ENCODE assay signal across 38 cellular contexts in genomic region chr12:9597365-9597764, GRCh38. TPM values are rescaled to one million over a fixed set of nuclear protein-coding genes. Genes with fewer than 3 reads are reported as not detected.
"Had no signal": no experiment of that assay in that cellular context is flagged by ENCODE, and none has a peak within 500 bp of the region (broad histone marks: within the 10 kb centered on the region; RNA-seq: fewer than 3 reads in every experiment).

No MANE protein-coding gene starts in this region.

- H3K27ac ChIP-seq: ascending aorta, cardiac muscle cell, VCaP had no signal

- H3K27me3 Mint-ChIP-seq: activated B cell treated with CpG ODN at 0.5 μM for 24 hours; activated CD4-positive, alpha-beta memory T cell treated with anti-CD3 and anti-CD28 coated beads for 36 hours; activated CD8-positive, alpha-beta T cell treated with anti-CD3 and anti-CD28 coated beads for 36 hours; activated naive CD8-positive, alpha-beta T cell treated with anti-CD3 and anti-CD28 coated beads, Interleukin-2, amount 10 ng/mL, durations not matched to agents 7 days and 5 days; activated naive CD8-positive, alpha-beta T cell treated with anti-CD3 and anti-CD28 coated beads, Interleukin-2, amount 50 U/mL, for 24 hours; activated T-helper 17 cell treated with anti-CD3 and anti-CD28 coated beads, Interleukin-2, amount 50 U/mL, for 72 hours; brain; central memory CD8-positive, alpha-beta T cell had no signal

- H3K36me3 Mint-ChIP-seq: activated CD4-positive, alpha-beta memory T cell treated with anti-CD3 and anti-CD28 coated beads for 36 hours; activated naive CD4-positive, alpha-beta T cell treated with anti-CD3 and anti-CD28 coated beads, Interleukin-2, amount 50 U/mL, for 72 hours; brain had no signal

- H3K4me1 Mint-ChIP-seq: activated B cell treated with CpG ODN at 0.5 μM for 24 hours; activated CD4-positive, alpha-beta T cell treated with anti-CD3 and anti-CD28 coated beads, Interleukin-2, amount 10 ng/mL, durations not matched to agents 24 days and 14 days; activated naive CD8-positive, alpha-beta T cell treated with anti-CD3 and anti-CD28 coated beads, Interleukin-2, amount 10 ng/mL, durations not matched to agents 7 days and 5 days; activated naive CD8-positive, alpha-beta T cell treated with anti-CD3 and anti-CD28 coated beads, Interleukin-2, amount 50 U/mL, for 24 hours; brain; central memory CD8-positive, alpha-beta T cell had no signal

- H3K27me3 ChIP-seq: ascending aorta, cardiac muscle cell had no signal

- H3K4me3 ChIP-seq: ascending aorta, cardiac muscle cell had no signal

- H3K36me3 ChIP-seq: ascending aorta, cardiac muscle cell had no signal

- H3K27ac Mint-ChIP-seq: activated B cell treated with CpG ODN at 0.5 μM for 24 hours; activated CD4-positive, alpha-beta memory T cell treated with anti-CD3 and anti-CD28 coated beads for 36 hours; activated CD4-positive, alpha-beta T cell treated with anti-CD3 and anti-CD28 coated beads, Interleukin-2, amount 10 ng/mL, durations not matched to agents 24 days and 14 days; activated CD8-positive, alpha-beta T cell treated with anti-CD3 and anti-CD28 coated beads for 36 hours; activated naive CD4-positive, alpha-beta T cell treated with anti-CD3 and anti-CD28 coated beads for 36 hours; activated naive CD4-positive, alpha-beta T cell treated with anti-CD3 and anti-CD28 coated beads, Interleukin-2, amount 50 U/mL, for 72 hours; activated naive CD8-positive, alpha-beta T cell treated with anti-CD3 and anti-CD28 coated beads, Interleukin-2, amount 10 ng/mL, durations not matched to agents 7 days and 5 days; activated naive CD8-positive, alpha-beta T cell treated with anti-CD3 and anti-CD28 coated beads, Interleukin-2, amount 50 U/mL, for 24 hours; activated T-cell treated with anti-CD3 and anti-CD28 coated beads, Interleukin-2, amount 50 U/mL, for 72 hours; activated T-helper 1 cell treated with anti-CD3 and anti-CD28 coated beads, Interleukin-12 subunit alpha, Interleukin-12 subunit beta, Interleukin-2, Interleukin-4 antibody, amounts not matched to agents 30 ng/mL and 10 ng/mL and 1 ng/mL, durations not matched to agents 14 hours and 24 hours and 36 hours; activated T-helper 17 cell treated with anti-CD3 and anti-CD28 coated beads, Interleukin-2, amount 50 U/mL, for 72 hours; brain; T-helper 1 cell treated with Interleukin-12 subunit alpha and Interleukin-12 subunit beta and Interleukin-4 antibody, amounts not matched to agents 30 μg/mL and 1 μg/mL, for 36 hours; T-helper 2 cell treated with Interferon-gamma antibody and Interleukin-4, amounts not matched to agents 5 μg/mL and 100 μg/mL, for 36 hours had no signal

- H3K9me3 ChIP-seq: ascending aorta had no signal

- H3K4me1 ChIP-seq: ascending aorta had no signal

- H3K9me3 Mint-ChIP-seq: activated B cell treated with CpG ODN at 0.5 μM for 24 hours; activated CD4-positive, alpha-beta memory T cell treated with anti-CD3 and anti-CD28 coated beads for 36 hours; activated CD4-positive, alpha-beta T cell treated with anti-CD3 and anti-CD28 coated beads, Interleukin-2, amount 10 ng/mL, durations not matched to agents 24 days and 14 days; activated CD8-positive, alpha-beta T cell treated with anti-CD3 and anti-CD28 coated beads for 36 hours; activated naive CD4-positive, alpha-beta T cell treated with anti-CD3 and anti-CD28 coated beads for 36 hours; activated naive CD4-positive, alpha-beta T cell treated with anti-CD3 and anti-CD28 coated beads, Interleukin-2, amount 50 U/mL, for 72 hours; activated naive CD8-positive, alpha-beta T cell treated with anti-CD3 and anti-CD28 coated beads, Interleukin-2, amount 10 ng/mL, durations not matched to agents 7 days and 5 days; activated naive CD8-positive, alpha-beta T cell treated with anti-CD3 and anti-CD28 coated beads, Interleukin-2, amount 50 U/mL, for 24 hours; activated T-helper 1 cell treated with anti-CD3 and anti-CD28 coated beads, Interleukin-12 subunit alpha, Interleukin-12 subunit beta, Interleukin-2, Interleukin-4 antibody, amounts not matched to agents 30 ng/mL and 10 ng/mL and 1 ng/mL, durations not matched to agents 14 hours and 24 hours and 36 hours; activated T-helper 17 cell treated with anti-CD3 and anti-CD28 coated beads, Interleukin-2, amount 50 U/mL, for 72 hours; brain; central memory CD8-positive, alpha-beta T cell; T-helper 1 cell treated with Interleukin-12 subunit alpha and Interleukin-12 subunit beta and Interleukin-4 antibody, amounts not matched to agents 30 μg/mL and 1 μg/mL, for 36 hours; T-helper 2 cell treated with Interferon-gamma antibody and Interleukin-4, amounts not matched to agents 5 μg/mL and 100 μg/mL, for 36 hours had no signal

- H3K4me3 Mint-ChIP-seq: activated B cell treated with CpG ODN at 0.5 μM for 24 hours; activated CD4-positive, alpha-beta memory T cell treated with anti-CD3 and anti-CD28 coated beads for 36 hours; activated CD4-positive, alpha-beta T cell treated with anti-CD3 and anti-CD28 coated beads, Interleukin-2, amount 10 ng/mL, durations not matched to agents 24 days and 14 days; activated CD8-positive, alpha-beta T cell treated with anti-CD3 and anti-CD28 coated beads for 36 hours; activated naive CD4-positive, alpha-beta T cell treated with anti-CD3 and anti-CD28 coated beads for 36 hours; activated naive CD8-positive, alpha-beta T cell treated with anti-CD3 and anti-CD28 coated beads, Interleukin-2, amount 10 ng/mL, durations not matched to agents 7 days and 5 days; activated naive CD8-positive, alpha-beta T cell treated with anti-CD3 and anti-CD28 coated beads, Interleukin-2, amount 50 U/mL, for 24 hours; activated T-cell treated with anti-CD3 and anti-CD28 coated beads, Interleukin-2, amount 50 U/mL, for 4 hours; activated T-cell treated with anti-CD3 and anti-CD28 coated beads, Interleukin-2, amount 50 U/mL, for 72 hours; activated T-helper 1 cell treated with anti-CD3 and anti-CD28 coated beads, Interleukin-12 subunit alpha, Interleukin-12 subunit beta, Interleukin-2, Interleukin-4 antibody, amounts not matched to agents 30 ng/mL and 10 ng/mL and 1 ng/mL, durations not matched to agents 14 hours and 24 hours and 36 hours; activated T-helper 17 cell treated with anti-CD3 and anti-CD28 coated beads, Interleukin-2, amount 50 U/mL, for 72 hours; brain; central memory CD8-positive, alpha-beta T cell; T-helper 1 cell treated with Interleukin-12 subunit alpha and Interleukin-12 subunit beta and Interleukin-4 antibody, amounts not matched to agents 30 μg/mL and 1 μg/mL, for 36 hours; T-helper 2 cell treated with Interferon-gamma antibody and Interleukin-4, amounts not matched to agents 5 μg/mL and 100 μg/mL, for 36 hours had no signal

- ATAC-seq: activated CD8-positive, alpha-beta T cell treated with anti-CD3 and anti-CD28 coated beads for 36 hours; activated naive CD4-positive, alpha-beta T cell treated with anti-CD3 and anti-CD28 coated beads, Interleukin-2, amount 50 U/mL, for 72 hours; activated naive CD8-positive, alpha-beta T cell treated with anti-CD3 and anti-CD28 coated beads, Interleukin-2, amount 50 U/mL, for 24 hours; activated T-cell treated with anti-CD3 and anti-CD28 coated beads, Interleukin-2, amount 50 U/mL, for 4 hours; activated T-cell treated with anti-CD3 and anti-CD28 coated beads, Interleukin-2, amount 50 U/mL, for 72 hours; activated T-helper 17 cell treated with anti-CD3 and anti-CD28 coated beads, Interleukin-2, amount 50 U/mL, for 72 hours had no signal

- DNase-seq: activated B cell treated with CpG ODN at 0.5 μM for 24 hours; activated CD4-positive, alpha-beta memory T cell treated with anti-CD3 and anti-CD28 coated beads for 36 hours; activated CD4-positive, alpha-beta T cell treated with anti-CD3 and anti-CD28 coated beads for 4 hours; activated CD4-positive, alpha-beta T cell treated with anti-CD3 and anti-CD28 coated beads, Interleukin-2, amount 10 ng/mL, durations not matched to agents 24 days and 14 days; activated CD4-positive, alpha-beta T cell treated with anti-CD3 and anti-CD28 coated beads, Interleukin-2, amount 50 U/mL, for 1 hour; activated CD4-positive, alpha-beta T cell treated with anti-CD3 and anti-CD28 coated beads, Interleukin-2, amount 50 U/mL, for 4 hours; activated CD4-positive, CD25-positive, alpha-beta regulatory T cell treated with anti-CD3 and anti-CD28 coated beads, Interleukin-2, amount 50 U/mL, for 72 hours; activated CD8-positive, alpha-beta memory T cell treated with anti-CD3 and anti-CD28 coated beads, Interleukin-2, amount 50 U/mL, for 4 hours; activated CD8-positive, alpha-beta T cell treated with anti-CD3 and anti-CD28 coated beads for 36 hours; activated effector memory CD4-positive, alpha-beta T cell treated with anti-CD3 and anti-CD28 coated beads, Interleukin-2, amount 50 U/mL, for 16 hours; activated gamma-delta T cell treated with Interleukin-2 at 50 U/mL for 16 hours; activated naive CD4-positive, alpha-beta T cell; activated naive CD4-positive, alpha-beta T cell treated with anti-CD3 and anti-CD28 coated beads for 36 hours; activated naive CD4-positive, alpha-beta T cell treated with anti-CD3 and anti-CD28 coated beads, Interleukin-2, amount 50 U/mL, for 16 hours; activated naive CD8-positive, alpha-beta T cell treated with anti-CD3 and anti-CD28 coated beads, Interleukin-2, amount 10 ng/mL, durations not matched to agents 7 days and 5 days; activated naive CD8-positive, alpha-beta T cell treated with anti-CD3 and anti-CD28 coated beads, Interleukin-2, amount 50 U/mL, for 24 hours; activated T-cell treated with anti-CD3 and anti-CD28 coated beads for 4 hours; activated T-cell treated with anti-CD3 and anti-CD28 coated beads, Interleukin-2, amount 50 U/mL, for 1 hour; activated T-cell treated with anti-CD3 and anti-CD28 coated beads, Interleukin-2, amount 50 U/mL, for 4 hours; activated T-cell treated with anti-CD3 and anti-CD28 coated beads, Interleukin-2, amount 50 U/mL, for 72 hours; amygdala; anterior cingulate cortex; caudate nucleus; SW 1271; T-helper 1 cell; T-helper 2 cell; T-helper 9 cell had no signal

RNA-seq across cellular contexts. Expression of gene KLRB1, which starts 10.4 kb away (rescaled TPM):
- total RNA-seq: activated B cell treated with CpG ODN at 0.5 μM for 24 hours; activated CD4-positive, alpha-beta T cell treated with anti-CD3 and anti-CD28 coated beads, Interleukin-2, amount 10 ng/mL, durations not matched to agents 24 days and 14 days; activated T-helper 1 cell treated with anti-CD3 and anti-CD28 coated beads, Interleukin-12 subunit alpha, Interleukin-12 subunit beta, Interleukin-2, Interleukin-4 antibody, amounts not matched to agents 30 ng/mL and 10 ng/mL and 1 ng/mL, durations not matched to agents 14 hours and 24 hours and 36 hours; ascending aorta; bronchial epithelial cell; cardiac muscle cell had no signal
- polyA plus RNA-seq: cardiac muscle cell had no signal
